27 cellular contexts compared by ENCODE assay signal in genomic region chr7:40879941-40880558, GRCh38.
DNase-seq lines count a peak whose midpoint lies in the region; ATAC-seq and TF ChIP-seq lines count a peak whose summit lies in the region.
"Had no signal": no experiment of that assay in that cellular context is flagged by ENCODE, and none has a peak within 500 bp of the region (broad histone marks: within the 10 kb centered on the region; RNA-seq: fewer than 3 reads in every experiment).

No MANE protein-coding gene starts in this region.

- ATAC-seq in GM18907 (IDR thresholded peaks at IDR 0.05; ENCODE audit: unreplicated experiment), result no peak
- no peak for ATAC-seq in GM18520 (IDR thresholded peaks at IDR 0.05; ENCODE audit: unreplicated experiment)
- no peak for ATAC-seq in HG03457 (IDR thresholded peaks at IDR 0.05; ENCODE audit: unreplicated experiment)
- ATAC-seq: left ventricle myocardium superior; stimulated activated effector memory CD8-positive, alpha-beta T cell treated with anti-CD3 and anti-CD28 coated beads, Interleukin-12 subunit alpha, Interleukin-12 subunit beta, amount 100 ng/mL, for 72 hours had no signal

- TF ChIP-seq CTCF in choroid plexus epithelial cell (conservative IDR thresholded peaks at IDR 0.05; ENCODE audit: low read depth, low read length), result no peak
- no peak for TF ChIP-seq CTCF in OCI-LY7 (conservative IDR thresholded peaks at IDR 0.05; ENCODE audit: low read length)

- DNase-seq in LHCN-M2 (ENCODE audit: low read depth) (peak; percentile 37), choroid plexus epithelial cell (ENCODE audit: low read depth) (peak; percentile 22), hepatic stellate cell (ENCODE audit: low spot score) (peak; percentile 8), skeletal muscle cell (ENCODE audit: low read depth) (peak; percentile 58), OCI-LY7 (ENCODE audit: low spot score) (no peak)
- DNase-seq: activated B cell treated with CpG ODN at 0.5 μM for 24 hours; activated CD4-positive, alpha-beta T cell treated with anti-CD3 and anti-CD28 coated beads, Interleukin-2, amount 10 ng/mL, durations not matched to agents 7 days and 5 days; activated effector memory CD4-positive, alpha-beta T cell treated with Interleukin-2 at 50 U/mL for 16 hours; activated naive CD8-positive, alpha-beta T cell treated with anti-CD3 and anti-CD28 coated beads for 36 hours; activated T-cell treated with anti-CD3 and anti-CD28 coated beads, Interleukin-2, amount 50 U/mL, for 1 hour; aorta; islet precursor cell; left ventricle myocardium superior; NCI-H1048; NCI-H187; NCI-H510A; sigmoid colon; stimulated activated CD4-positive, alpha-beta T cell treated with anti-CD3 and anti-CD28 coated beads, Interleukin-15, amount 100 ng/mL, for 24 hours had no signal

- no peaks in the 10 kb centered on the region for H3K79me2 ChIP-seq in OCI-LY7 (ENCODE audit: insufficient read depth, low read depth, low read length)

- intact Hi-C loops in OCI-LY7 (cut with micrococcal nuclease; ENCODE audit: unreplicated experiment), result no loop called here

- POLR2A ChIA-PET in OCI-LY7 (lab: Charles Lee), result interaction anchor here (0.6 to 1.0 kb wide), 2 partner anchors 34 to 42 kb away, joined by 3 read pairs; no protein-coding TSS in a partner anchor

- no peak overlapping the region for H2AFZ ChIP-seq in OCI-LY7 (ENCODE audit: low read length)

- no peaks in the 10 kb centered on the region for H3K4me1 ChIP-seq in OCI-LY7 (ENCODE audit: insufficient read depth, low read length, poor library complexity, severe bottlenecking)
- H3K4me1 ChIP-seq: prostate gland had no signal

- H3K9me2 ChIP-seq in OCI-LY7 (ENCODE audit: insufficient read depth, low read length), result no peaks in the 10 kb centered on the region

- H4K20me1 ChIP-seq in OCI-LY7 (ENCODE audit: insufficient read depth, low read length), result no peaks in the 10 kb centered on the region
- H4K20me1 ChIP-seq: BLaER1 treated with 17β-estradiol and CSF1 and Interleukin-3, amounts not matched to agents 10 nM and 100 nM had no signal

- H3K4me3 ChIP-seq in choroid plexus epithelial cell (ENCODE audit: low read depth, low read length), result no peak overlapping the region
- no peak overlapping the region for H3K4me3 ChIP-seq in skeletal muscle cell (ENCODE audit: low read depth, low read length)
- no peak overlapping the region for H3K4me3 ChIP-seq in OCI-LY7 (ENCODE audit: low read depth, low read length, poor library complexity, severe bottlenecking)
- H3K4me3 ChIP-seq: BLaER1 treated with 17β-estradiol and CSF1 and Interleukin-3, amounts not matched to agents 10 nM and 100 nM; prostate gland; sigmoid colon; SJSA1 had no signal

- CTCF ChIA-PET in OCI-LY7 (lab: Charles Lee; ENCODE audit: unreplicated experiment), result no interaction called here

- no peaks in the 10 kb centered on the region for H3K36me3 ChIP-seq in OCI-LY7 (ENCODE audit: insufficient read depth, low read length)
- H3K36me3 ChIP-seq: BLaER1 treated with 17β-estradiol and CSF1 and Interleukin-3, amounts not matched to agents 10 nM and 100 nM; neutrophil; prostate gland; sigmoid colon; SJSA1 had no signal

- H3K9me3 ChIP-seq in OCI-LY7 (ENCODE audit: low read length), result no peaks in the 10 kb centered on the region
- H3K9me3 ChIP-seq: neutrophil, prostate gland, sigmoid colon, SJSA1 had no signal

- no TSS peak for BruUV-seq in OCI-LY7 (replicated peaks; lab: Mats Ljungman, UMichigan)

- no peak overlapping the region for H3K27ac ChIP-seq in OCI-LY7 (ENCODE audit: low read depth, low read length, poor library complexity, severe bottlenecking)
- H3K27ac ChIP-seq: BLaER1 treated with 17β-estradiol and CSF1 and Interleukin-3, amounts not matched to agents 10 nM and 100 nM; neutrophil; prostate gland; RWPE1; sigmoid colon; SJSA1 had no signal

- H3K4me2 ChIP-seq in OCI-LY7 (ENCODE audit: low read length), result no peak overlapping the region
- H3K4me2 ChIP-seq: BLaER1 treated with 17β-estradiol and CSF1 and Interleukin-3, amounts not matched to agents 10 nM and 100 nM had no signal
